Comparison of ENCODE assay signal across 18 cellular contexts in the genomic region with DNA sequence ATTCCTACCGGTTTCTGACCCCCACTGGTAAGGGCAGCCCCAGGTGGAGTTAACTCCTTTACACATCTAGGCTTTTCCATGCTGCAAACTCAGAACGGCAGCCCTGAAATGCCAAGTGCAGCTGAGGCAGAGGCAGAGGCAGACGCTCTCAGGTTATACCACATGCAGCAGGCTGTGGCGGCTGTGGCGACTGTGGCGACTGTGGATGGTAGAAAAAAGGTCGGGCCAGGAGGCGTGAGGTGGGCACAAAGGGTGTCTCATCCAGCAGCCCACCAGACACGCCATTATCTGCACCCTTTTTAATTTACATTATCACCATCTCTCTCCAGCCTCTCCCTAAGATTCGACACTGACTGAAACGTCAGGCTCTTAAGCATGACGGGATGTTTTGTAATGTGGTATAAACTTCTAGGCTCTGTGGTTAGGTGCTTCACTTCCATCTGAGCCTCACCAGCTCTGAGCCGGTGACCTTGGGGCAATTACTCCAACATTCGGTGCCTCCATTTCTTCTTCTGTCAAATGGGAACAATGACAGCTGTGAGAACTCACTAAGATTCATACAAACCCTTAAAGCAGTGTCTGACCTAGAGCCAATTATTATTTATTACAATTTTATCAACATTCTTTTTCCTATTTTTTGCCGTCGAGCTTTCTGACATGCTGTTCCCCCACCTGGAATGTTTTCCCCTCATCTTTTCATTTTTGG. TPM values are rescaled to one million over a fixed set of nuclear protein-coding genes. Genes with fewer than 3 reads are reported as not detected.
A peak's percentile ranks its signal among the peaks of the same experiment; 100 is the strongest.
DNase-seq lines count a peak whose midpoint lies in the region; ATAC-seq and TF ChIP-seq lines count a peak whose summit lies in the region.
"Had no signal": no experiment of that assay in that cellular context is flagged by ENCODE, and none has a peak within 500 bp of the region (broad histone marks: within the 10 kb centered on the region; RNA-seq: fewer than 3 reads in every experiment).

No MANE protein-coding gene starts in this region.

- no peak overlapping the region for H3K27ac Mint-ChIP-seq in activated naive CD8-positive, alpha-beta T cell treated with anti-CD3 and anti-CD28 coated beads, Interleukin-2, amount 10 ng/mL, durations not matched to agents 7 days and 5 days
- no peak overlapping the region for H3K27ac Mint-ChIP-seq in activated naive CD8-positive, alpha-beta T cell treated with anti-CD3 and anti-CD28 coated beads, Interleukin-2, amount 50 U/mL, for 24 hours
- peak overlapping the region; percentile 26; the same call in 1 of the 2 replicates for H3K27ac Mint-ChIP-seq in WTC11
- H3K27ac Mint-ChIP-seq: HFFc6 had no signal

- H3K9ac ChIP-seq in DND-41 (ENCODE audit: low read depth, low read length) (no peak overlapping the region), muscle layer of colon (ENCODE audit: low read length) (no peak overlapping the region)
- H3K9ac ChIP-seq: BLaER1 treated with 17β-estradiol and CSF1 and Interleukin-3, amounts not matched to agents 10 nM and 100 nM had no signal

- H3K4me3 ChIP-seq in DND-41 (ENCODE audit: low read depth in 1 of 2, low read length in 2 of 2) (no peak overlapping the region), muscle layer of colon (ENCODE audit: low read depth in 1 of 2, low read length in 2 of 2) (no peak overlapping the region)
- H3K4me3 ChIP-seq: BLaER1 treated with 17β-estradiol and CSF1 and Interleukin-3, amounts not matched to agents 10 nM and 100 nM had no signal

- H3K27me3 ChIP-seq in DND-41 (ENCODE audit: insufficient read depth, low read length, poor library complexity) (no peaks in the 10 kb centered on the region), muscle layer of colon (ENCODE audit: control insufficient read depth in 1 of 2, insufficient read depth in 2 of 2, low read length in 2 of 2) (no peaks in the 10 kb centered on the region)
- H3K27me3 ChIP-seq: BLaER1 treated with 17β-estradiol and CSF1 and Interleukin-3, amounts not matched to agents 10 nM and 100 nM had no signal

- H3K9me3 ChIP-seq in DND-41 (ENCODE audit: insufficient read depth, low read length, severe bottlenecking), result no peaks in the 10 kb centered on the region
- no peaks in the 10 kb centered on the region for H3K9me3 ChIP-seq in muscle layer of colon (ENCODE audit: low read length)
- H3K9me3 ChIP-seq: BLaER1 treated with 17β-estradiol and CSF1 and Interleukin-3, amounts not matched to agents 10 nM and 100 nM had no signal

- H4K20me1 ChIP-seq in DND-41 (ENCODE audit: insufficient read depth, low read length), result no peaks in the 10 kb centered on the region
- H4K20me1 ChIP-seq: BLaER1 treated with 17β-estradiol and CSF1 and Interleukin-3, amounts not matched to agents 10 nM and 100 nM had no signal

- H3K36me3 ChIP-seq in DND-41 (ENCODE audit: insufficient read depth, low read length), result peaks cover 36% of the 10 kb centered on the region; the same call in 1 of the 2 replicates
- H3K36me3 ChIP-seq in muscle layer of colon (ENCODE audit: insufficient read depth, low read length), result peaks cover 27% of the 10 kb centered on the region

- no peaks in the 10 kb centered on the region for H3K79me2 ChIP-seq in DND-41 (ENCODE audit: insufficient read depth, low read length)

- TF ChIP-seq CTCF in DND-41 (IDR thresholded peaks at IDR 0.05; ENCODE audit: borderline replicate concordance, extremely low read depth, low read length, poor library complexity, severe bottlenecking) (no peak), WTC11 (IDR thresholded peaks at IDR 0.05) (no peak)

- CTCF ChIA-PET in WTC11 (lab: Charles Lee), result interaction anchor here (0.7 to 1.0 kb wide), 2 partner anchors 9 to 166 kb away, joined by 4 to 5 read pairs; partner anchors contain the start of gene KIZ

- H3K36me3 Mint-ChIP-seq in activated naive CD8-positive, alpha-beta T cell treated with anti-CD3 and anti-CD28 coated beads, Interleukin-2, amount 10 ng/mL, durations not matched to agents 7 days and 5 days, result peaks cover 20% of the 10 kb centered on the region
- peaks cover 26% of the 10 kb centered on the region for H3K36me3 Mint-ChIP-seq in activated naive CD8-positive, alpha-beta T cell treated with anti-CD3 and anti-CD28 coated beads, Interleukin-2, amount 50 U/mL, for 24 hours (ENCODE audit: low read depth)
- H3K36me3 Mint-ChIP-seq in WTC11, result peaks cover 17% of the 10 kb centered on the region

- H3K27me3 Mint-ChIP-seq in activated naive CD8-positive, alpha-beta T cell treated with anti-CD3 and anti-CD28 coated beads, Interleukin-2, amount 10 ng/mL, durations not matched to agents 7 days and 5 days, result no peaks in the 10 kb centered on the region
- no peaks in the 10 kb centered on the region for H3K27me3 Mint-ChIP-seq in activated naive CD8-positive, alpha-beta T cell treated with anti-CD3 and anti-CD28 coated beads, Interleukin-2, amount 50 U/mL, for 24 hours
- no peaks in the 10 kb centered on the region for H3K27me3 Mint-ChIP-seq in WTC11 (ENCODE audit: low read depth)
- H3K27me3 Mint-ChIP-seq: CD4-positive, CD25-positive, alpha-beta regulatory T cell had no signal

- no peak overlapping the region for H3K4me2 ChIP-seq in DND-41 (ENCODE audit: insufficient read depth, low read length)
- H3K4me2 ChIP-seq: BLaER1 treated with 17β-estradiol and CSF1 and Interleukin-3, amounts not matched to agents 10 nM and 100 nM had no signal

- DNase-seq in activated naive CD8-positive, alpha-beta T cell treated with anti-CD3 and anti-CD28 coated beads, Interleukin-2, amount 10 ng/mL, durations not matched to agents 7 days and 5 days, result peak; percentile 34
- no peak for DNase-seq in activated naive CD8-positive, alpha-beta T cell treated with anti-CD3 and anti-CD28 coated beads, Interleukin-2, amount 50 U/mL, for 24 hours
- DNase-seq in DND-41 (peak; percentile 20), WTC11 (ENCODE audit: low spot score) (no peak), midbrain (lab: John Stamatoyannopoulos, UW) (no peak), 8988T (no peak)
- DNase-seq in activated T-cell treated with anti-CD3 and anti-CD28 coated beads, Interleukin-2, amount 50 U/mL, for 1 hour, result no peak
- DNase-seq: ACHN; Calu3; CD4-positive, CD25-positive, alpha-beta regulatory T cell; DMS 273 treated with DMSO at 0.1 percent for 48 hours; GOT3; HCEC 1CT; HFFc6 had no signal

- ATAC-seq in activated naive CD8-positive, alpha-beta T cell treated with anti-CD3 and anti-CD28 coated beads, Interleukin-2, amount 10 ng/mL, durations not matched to agents 7 days and 5 days (ENCODE audit: low read depth), result no peak
- ATAC-seq in activated naive CD8-positive, alpha-beta T cell treated with anti-CD3 and anti-CD28 coated beads, Interleukin-2, amount 50 U/mL, for 24 hours, result no peak
- ATAC-seq in DND-41 (ENCODE audit: insufficient read depth, low read depth) (peak; percentile 37; the same call in 1 of the 3 replicates), WTC11 (no peak)

- H3K4me3 Mint-ChIP-seq in activated naive CD8-positive, alpha-beta T cell treated with anti-CD3 and anti-CD28 coated beads, Interleukin-2, amount 10 ng/mL, durations not matched to agents 7 days and 5 days, result no peak overlapping the region
- H3K4me3 Mint-ChIP-seq in activated naive CD8-positive, alpha-beta T cell treated with anti-CD3 and anti-CD28 coated beads, Interleukin-2, amount 50 U/mL, for 24 hours, result no peak overlapping the region
- no peak overlapping the region for H3K4me3 Mint-ChIP-seq in WTC11
- H3K4me3 Mint-ChIP-seq: HFFc6 had no signal

- H3K4me1 Mint-ChIP-seq in activated naive CD8-positive, alpha-beta T cell treated with anti-CD3 and anti-CD28 coated beads, Interleukin-2, amount 10 ng/mL, durations not matched to agents 7 days and 5 days, result peaks cover 15% of the 10 kb centered on the region
- H3K4me1 Mint-ChIP-seq in activated naive CD8-positive, alpha-beta T cell treated with anti-CD3 and anti-CD28 coated beads, Interleukin-2, amount 50 U/mL, for 24 hours, result no peaks in the 10 kb centered on the region
- peaks cover 44% of the 10 kb centered on the region for H3K4me1 Mint-ChIP-seq in WTC11

- no peak overlapping the region for H3K27ac ChIP-seq in DND-41 (ENCODE audit: low read length)
- H3K27ac ChIP-seq in muscle layer of colon (ENCODE audit: low read depth, low read length), result peak overlapping the region; percentile 5
- H3K27ac ChIP-seq: BLaER1 treated with 17β-estradiol and CSF1 and Interleukin-3, amounts not matched to agents 10 nM and 100 nM had no signal

- no peaks in the 10 kb centered on the region for H3K9me3 Mint-ChIP-seq in activated naive CD8-positive, alpha-beta T cell treated with anti-CD3 and anti-CD28 coated beads, Interleukin-2, amount 10 ng/mL, durations not matched to agents 7 days and 5 days
- H3K9me3 Mint-ChIP-seq in activated naive CD8-positive, alpha-beta T cell treated with anti-CD3 and anti-CD28 coated beads, Interleukin-2, amount 50 U/mL, for 24 hours, result no peaks in the 10 kb centered on the region
- H3K9me3 Mint-ChIP-seq in WTC11, result no peaks in the 10 kb centered on the region
- H3K9me3 Mint-ChIP-seq: CD4-positive, CD25-positive, alpha-beta regulatory T cell; HFFc6 had no signal

- H3K4me1 ChIP-seq in DND-41 (ENCODE audit: insufficient read depth, low read length) (no peaks in the 10 kb centered on the region), muscle layer of colon (ENCODE audit: insufficient read depth, low read length) (peaks cover 9% of the 10 kb centered on the region)
- H3K4me1 ChIP-seq: BLaER1 treated with 17β-estradiol and CSF1 and Interleukin-3, amounts not matched to agents 10 nM and 100 nM had no signal

- H2AFZ ChIP-seq in DND-41 (ENCODE audit: low read depth, low read length), result no peak overlapping the region

- POLR2A ChIA-PET in activated naive CD8-positive, alpha-beta T cell treated with anti-CD3 and anti-CD28 coated beads, Interleukin-2, amount 10 ng/mL, durations not matched to agents 7 days and 5 days (lab: Charles Lee), result interaction anchor here (1.0 to 1.8 kb wide), 2 partner anchors 8 to 37 kb away, joined by 3 to 17 read pairs; partner anchors contain the start of gene KIZ
- POLR2A ChIA-PET in WTC11 (lab: Charles Lee), result interaction anchor here (0.7 kb wide), 2 partner anchors 12 to 105 kb away, joined by 4 to 7 read pairs; no protein-coding TSS in a partner anchor

TF ChIP-seq in WTC11, 78 proteins besides CTCF, POLR2A, EP300 and RAD21 (continues in another document):
- TF ChIP-seq RORB (CRISPR knock-in tag; IDR thresholded peaks at IDR 0.05), result no peak

RNA-seq across cellular contexts. Expression of gene KIZ, which starts 8.2 kb away (rescaled TPM):
- total RNA-seq in activated naive CD8-positive, alpha-beta T cell treated with anti-CD3 and anti-CD28 coated beads, Interleukin-2, amount 10 ng/mL, durations not matched to agents 7 days and 5 days, result 10 to 100 TPM; 33.4 to 36.6 TPM
- 39.6 to 43.6 TPM (median 41.8 TPM) in 3 replicates for total RNA-seq in WTC11 (2021)

RNA-seq across cellular contexts. Expression of gene LINC00237, which starts 27.9 kb away (rescaled TPM):
- under 1 TPM in 1 of 2 experiments, not detected in 1; 0.33 TPM for total RNA-seq in activated naive CD8-positive, alpha-beta T cell treated with anti-CD3 and anti-CD28 coated beads, Interleukin-2, amount 10 ng/mL, durations not matched to agents 7 days and 5 days
- 0.78 to 3.1 TPM (median 0.80 TPM) in 3 replicates for total RNA-seq in WTC11 (2021)
- total RNA-seq: A172; Calu3; CD4-positive, CD25-positive, alpha-beta regulatory T cell; G401; HFFc6 had no signal

Comparison
In these comparisons a context has a peak if more than half of its experiments do, and no peak if none do; other contexts are left out.
1. DNase-seq: peak in activated naive CD8-positive, alpha-beta T cell treated with anti-CD3 and anti-CD28 coated beads, Interleukin-2, amount 10 ng/mL, durations not matched to agents 7 days and 5 days (single experiment) and DND-41 (single experiment); none in activated naive CD8-positive, alpha-beta T cell treated with anti-CD3 and anti-CD28 coated beads, Interleukin-2, amount 50 U/mL, for 24 hours (single experiment), WTC11 (single experiment), midbrain (single experiment), activated T-cell treated with anti-CD3 and anti-CD28 coated beads, Interleukin-2, amount 50 U/mL, for 1 hour (single experiment) and 8988T (single experiment).